Comparison of ENCODE assay signal across 32 cellular contexts in genomic region chr1:176775996-176776395, GRCh38.
"Had no signal": no experiment of that assay in that cellular context is flagged by ENCODE, and none has a peak within 500 bp of the region (broad histone marks: within the 10 kb centered on the region; RNA-seq: fewer than 3 reads in every experiment).

No MANE protein-coding gene starts in this region.

- H3K36me3 ChIP-seq: adrenal gland, brain microvascular endothelial cell, breast epithelium had no signal

- ATAC-seq: activated CD8-positive, alpha-beta T cell treated with anti-CD3 and anti-CD28 coated beads for 36 hours; activated naive CD4-positive, alpha-beta T cell treated with anti-CD3 and anti-CD28 coated beads, Interleukin-2, amount 50 U/mL, for 72 hours; activated T-cell treated with anti-CD3 and anti-CD28 coated beads, Interleukin-2, amount 50 U/mL, for 4 hours; activated T-cell treated with anti-CD3 and anti-CD28 coated beads, Interleukin-2, amount 50 U/mL, for 72 hours; activated T-helper 17 cell treated with anti-CD3 and anti-CD28 coated beads, Interleukin-2, amount 50 U/mL, for 72 hours; body of pancreas had no signal

- H3K27ac ChIP-seq: adrenal gland, body of pancreas, brain microvascular endothelial cell, breast epithelium, VCaP had no signal

- H3K27me3 ChIP-seq: adrenal gland, body of pancreas, brain microvascular endothelial cell, breast epithelium had no signal

- H3K4me3 ChIP-seq: adrenal gland, body of pancreas, breast epithelium had no signal

- DNase-seq: activated B cell treated with CpG ODN at 0.5 μM for 24 hours; activated CD4-positive, alpha-beta memory T cell treated with anti-CD3 and anti-CD28 coated beads for 36 hours; activated CD4-positive, alpha-beta T cell treated with anti-CD3 and anti-CD28 coated beads for 4 hours; activated CD4-positive, alpha-beta T cell treated with anti-CD3 and anti-CD28 coated beads, Interleukin-2, amount 10 ng/mL, durations not matched to agents 24 days and 14 days; activated CD4-positive, alpha-beta T cell treated with anti-CD3 and anti-CD28 coated beads, Interleukin-2, amount 50 U/mL, for 1 hour; activated CD4-positive, alpha-beta T cell treated with anti-CD3 and anti-CD28 coated beads, Interleukin-2, amount 50 U/mL, for 4 hours; activated CD4-positive, CD25-positive, alpha-beta regulatory T cell treated with anti-CD3 and anti-CD28 coated beads, Interleukin-2, amount 50 U/mL, for 72 hours; activated CD8-positive, alpha-beta memory T cell treated with anti-CD3 and anti-CD28 coated beads, Interleukin-2, amount 50 U/mL, for 4 hours; activated CD8-positive, alpha-beta T cell treated with anti-CD3 and anti-CD28 coated beads for 36 hours; activated effector memory CD4-positive, alpha-beta T cell treated with anti-CD3 and anti-CD28 coated beads, Interleukin-2, amount 50 U/mL, for 16 hours; activated gamma-delta T cell treated with Interleukin-2 at 50 U/mL for 16 hours; activated naive CD4-positive, alpha-beta T cell; activated naive CD4-positive, alpha-beta T cell treated with anti-CD3 and anti-CD28 coated beads for 36 hours; activated naive CD4-positive, alpha-beta T cell treated with anti-CD3 and anti-CD28 coated beads, Interleukin-2, amount 50 U/mL, for 16 hours; activated naive CD8-positive, alpha-beta T cell treated with anti-CD3 and anti-CD28 coated beads for 36 hours; activated T-cell treated with anti-CD3 and anti-CD28 coated beads for 4 hours; activated T-cell treated with anti-CD3 and anti-CD28 coated beads, Interleukin-2, amount 50 U/mL, for 1 hour; activated T-cell treated with anti-CD3 and anti-CD28 coated beads, Interleukin-2, amount 50 U/mL, for 4 hours; activated T-cell treated with anti-CD3 and anti-CD28 coated beads, Interleukin-2, amount 50 U/mL, for 72 hours; adrenal gland; amniotic stem cell; aorta; body of pancreas; brain microvascular endothelial cell; central memory CD4-positive, alpha-beta T cell; T-helper 2 cell; T-helper 9 cell had no signal

- H3K4me1 ChIP-seq: adrenal gland, breast epithelium had no signal

- H3K9me3 ChIP-seq: adrenal gland, body of pancreas, breast epithelium had no signal

- FAIRE-seq: astrocyte had no signal
